ENCODE assay signal across 29 cellular contexts in genomic region chr11:74409633-74410032, GRCh38.
"Had no signal": no experiment of that assay in that cellular context is flagged by ENCODE, and none has a peak within 500 bp of the region (broad histone marks: within the 10 kb centered on the region; RNA-seq: fewer than 3 reads in every experiment).

No MANE protein-coding gene starts in this region.

- H3K9me3 ChIP-seq: colonic mucosa, esophagus muscularis mucosa, esophagus squamous epithelium, gastrocnemius medialis, gastroesophageal sphincter, heart left ventricle, heart right ventricle had no signal

- H3K9me3 Mint-ChIP-seq: dendritic cell treated with granulocyte-macrophage colony-stimulating factor and Interleukin-4, amounts not matched to agents 40 ng/mL and 50 ng/mL, for 4 days; effector memory CD8-positive, alpha-beta T cell; endodermal cell had no signal

- H3K4me1 ChIP-seq: colonic mucosa, esophagus muscularis mucosa, esophagus squamous epithelium, gastrocnemius medialis, gastroesophageal sphincter, heart left ventricle, heart right ventricle had no signal

- H3K4me1 Mint-ChIP-seq: endodermal cell had no signal

- ATAC-seq: effector memory CD8-positive, alpha-beta T cell; esophagus mucosa; foreskin keratinocyte; gastrocnemius medialis; gastroesophageal sphincter; heart left ventricle; heart right ventricle had no signal

- FAIRE-seq: colon, endometrium, endothelial cell of umbilical vein, frontal cortex had no signal

- H3K36me3 ChIP-seq: colonic mucosa, esophagus muscularis mucosa, esophagus squamous epithelium, gastrocnemius medialis, gastroesophageal sphincter, heart left ventricle, heart right ventricle had no signal

- H3K27me3 ChIP-seq: colonic mucosa, dorsolateral prefrontal cortex, gastrocnemius medialis had no signal

- H3K27ac Mint-ChIP-seq: dendritic cell treated with granulocyte-macrophage colony-stimulating factor and Interleukin-4, amounts not matched to agents 40 ng/mL and 50 ng/mL, for 4 days; effector memory CD8-positive, alpha-beta T cell; endodermal cell had no signal

- H3K4me3 Mint-ChIP-seq: dendritic cell treated with granulocyte-macrophage colony-stimulating factor and Interleukin-4, amounts not matched to agents 40 ng/mL and 50 ng/mL, for 4 days; effector memory CD8-positive, alpha-beta T cell; endodermal cell had no signal

- H3K4me3 ChIP-seq: colonic mucosa, coronary artery, dorsolateral prefrontal cortex, esophagus muscularis mucosa, esophagus squamous epithelium, gastrocnemius medialis, gastroesophageal sphincter, heart left ventricle, heart right ventricle had no signal

- DNase-seq: colonic mucosa; cortex of kidney; dermis blood vessel endothelial cell; dorsolateral prefrontal cortex; effector CD4-positive, alpha-beta T cell; effector CD8-positive, alpha-beta T cell; effector memory CD4-positive, alpha-beta T cell; effector memory CD8-positive, alpha-beta T cell; endodermal cell; erythroblast; esophagus squamous epithelium; foreskin fibroblast; foreskin keratinocyte; foreskin melanocyte; gastrocnemius medialis; glutamatergic neuron; head of caudate nucleus; heart left ventricle; heart right ventricle had no signal

- H3K27ac ChIP-seq: colonic mucosa, coronary artery, dorsolateral prefrontal cortex, epithelial cell of prostate, esophagus muscularis mucosa, esophagus squamous epithelium, foreskin keratinocyte, gastrocnemius medialis, gastroesophageal sphincter, heart left ventricle, heart right ventricle had no signal
